Comparison of ENCODE assay signal across 9 cellular contexts in the genomic region with DNA sequence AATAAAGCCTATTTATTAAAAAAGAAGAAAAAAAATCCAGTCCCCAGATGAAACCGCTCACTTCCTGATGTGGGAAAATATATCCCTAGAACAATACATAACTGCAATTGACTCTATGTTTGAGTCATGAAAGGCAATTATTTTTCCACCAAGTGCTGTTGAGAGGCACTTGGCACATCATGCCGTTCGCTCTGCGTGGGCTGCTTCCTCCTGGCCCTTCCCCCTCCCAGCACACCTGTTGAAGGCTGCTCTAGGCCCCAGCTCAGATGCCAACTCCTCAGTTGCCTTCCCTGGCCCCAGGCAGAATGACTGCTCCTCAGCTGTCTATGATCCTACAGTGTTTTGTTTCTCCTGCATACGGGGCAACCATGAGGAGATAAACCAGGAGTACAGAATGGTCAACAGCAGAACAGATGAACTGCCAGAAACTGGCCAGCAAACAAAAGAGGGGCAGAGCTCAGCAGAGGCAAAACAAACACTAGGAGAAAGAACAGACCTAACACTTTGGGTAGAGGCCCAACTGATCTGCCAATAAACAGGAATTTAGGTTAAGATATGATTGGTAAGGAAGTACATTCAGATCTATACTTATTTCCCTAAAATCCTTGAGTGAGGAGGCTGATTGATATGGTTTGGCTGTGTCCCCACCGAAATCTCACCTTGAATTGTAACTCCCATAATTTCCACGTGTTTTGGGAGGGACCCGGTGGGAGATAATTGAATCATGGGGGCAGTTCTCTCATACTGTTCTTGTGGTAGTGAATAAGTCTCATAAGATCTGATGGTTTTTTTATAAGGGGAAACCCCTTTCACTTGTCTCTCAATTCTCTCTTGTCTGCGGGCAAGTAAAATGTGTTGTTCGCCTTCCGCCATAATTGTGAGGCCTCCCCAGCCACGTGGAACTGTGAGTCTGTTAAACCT. TPM values are rescaled to one million over a fixed set of nuclear protein-coding genes. Genes with fewer than 3 reads are reported as not detected.
DNase-seq lines count a peak whose midpoint lies in the region; ATAC-seq, FAIRE-seq and TF ChIP-seq lines count a peak whose summit lies in the region.
"Had no signal": no experiment of that assay in that cellular context is flagged by ENCODE, and none has a peak within 500 bp of the region (broad histone marks: within the 10 kb centered on the region; RNA-seq: fewer than 3 reads in every experiment).

No MANE protein-coding gene starts in this region.

- no peaks in the 10 kb centered on the region for H3K27me3 ChIP-seq in mammary epithelial cell (ENCODE audit: insufficient read depth, low read length)
- H3K27me3 ChIP-seq in thyroid gland: no peaks in the 10 kb centered on the region

- no peaks in the 10 kb centered on the region for H3K27me3 Mint-ChIP-seq in naive thymus-derived CD8-positive, alpha-beta T cell

- H3K9ac ChIP-seq in mammary epithelial cell (ENCODE audit: insufficient read depth, low read length): peak overlapping the region; percentile 52

- peak overlapping the region; percentile 97 to 100 (median 98) for H3K27ac Mint-ChIP-seq in naive thymus-derived CD8-positive, alpha-beta T cell

- no peaks in the 10 kb centered on the region for H4K20me1 ChIP-seq in mammary epithelial cell (ENCODE audit: insufficient read depth, low read length)

- POLR2A ChIA-PET in naive thymus-derived CD8-positive, alpha-beta T cell (lab: Charles Lee): interaction anchor here (1.0 to 8.8 kb wide), 4 partner anchors 10 to 220 kb away, joined by 3 to 117 read pairs (median 5); a partner anchor contains a TSS

- TF ChIP-seq POLR2A in thyroid gland (IDR thresholded peaks at IDR 0.05): peak in 1 of 2 donors; percentile 24

- peaks cover 28% of the 10 kb centered on the region for H3K4me1 ChIP-seq in mammary epithelial cell (ENCODE audit: insufficient read depth, low read length)
- peaks cover 21 to 23% of the 10 kb centered on the region in 2 donors for H3K4me1 ChIP-seq in thyroid gland

- intact Hi-C loops in mammary epithelial cell (cut with micrococcal nuclease): loop anchor here (5.0 to 10.0 kb wide), 2 partner anchors 138 to 215 kb away; a partner anchor contains a TSS
- intact Hi-C loops in thyroid gland (cut with DNase I): no loop called here

- dilution Hi-C loops in mammary epithelial cell (cut with HindIII; ENCODE audit: low sequenced_read_pairs): no loop called here

- TF ChIP-seq CTCF in mammary epithelial cell (conservative IDR thresholded peaks at IDR 0.05 in 1 of 2, IDR thresholded peaks at IDR 0.05 in 1 of 2; ENCODE audit: extremely low read depth in 1 of 2, insufficient read depth in 1 of 2, low read depth in 1 of 2, low read length in 2 of 2) (no peak), thyroid gland (IDR thresholded peaks at IDR 0.05) (no peak)

- peaks cover 40 to 97% (median 90%) of the 10 kb centered on the region in 4 donors for H3K4me1 Mint-ChIP-seq in naive thymus-derived CD8-positive, alpha-beta T cell

- no peak overlapping the region for H2AFZ ChIP-seq in mammary epithelial cell (ENCODE audit: low read depth, low read length)

- no peaks in the 10 kb centered on the region for H3K9me3 Mint-ChIP-seq in naive thymus-derived CD8-positive, alpha-beta T cell

- BruUV-seq in mammary epithelial cell (replicated peaks; lab: Mats Ljungman, UMichigan): no TSS peak

- peaks cover 39% of the 10 kb centered on the region for H3K36me3 ChIP-seq in mammary epithelial cell (ENCODE audit: insufficient read depth, low read length)
- H3K36me3 ChIP-seq in thyroid gland: peaks cover 7 to 8% of the 10 kb centered on the region in 2 donors

- H3K9me3 ChIP-seq in mammary epithelial cell (replicated peaks; ENCODE audit: insufficient read depth, low read length) (no peaks in the 10 kb centered on the region), thyroid gland (no peaks in the 10 kb centered on the region)

- peak overlapping the region; percentile 34 to 79 (median 74) for H3K4me3 Mint-ChIP-seq in naive thymus-derived CD8-positive, alpha-beta T cell

- FAIRE-seq in frontal cortex (lab: Jason Lieb, UNC): no peak

- peaks cover 79% of the 10 kb centered on the region for H3K79me2 ChIP-seq in mammary epithelial cell (ENCODE audit: insufficient read depth, low read length)

- WGBS in mammary epithelial cell (ENCODE audit: low coverage, missing lambda C conversion rate): 43% methylated on average over 12 of the region's 12 CpGs
- 58 to 66% methylated on average over 12 of the region's 12 CpGs for WGBS in thyroid gland, 2 donors

- H3K4me2 ChIP-seq in mammary epithelial cell (ENCODE audit: insufficient read depth, low read depth, low read length): peak overlapping the region; percentile 32

- no peak overlapping the region for H3K4me3 ChIP-seq in mammary epithelial cell (replicated peaks in 1 of 3; ENCODE audit: insufficient read depth in 1 of 3, low read depth in 2 of 3, low read length in 3 of 3)
- no peak overlapping the region for H3K4me3 ChIP-seq in thyroid gland (replicated peaks in 1 of 3)
- H3K4me3 ChIP-seq: SK-N-MC had no signal

- peak overlapping the region; percentile 87 for H3K27ac ChIP-seq in mammary epithelial cell (ENCODE audit: insufficient read depth, low read depth, low read length)
- H3K27ac ChIP-seq in thyroid gland: peak overlapping the region in 2 of 3 donors; percentile 6 to 41
- H3K27ac ChIP-seq: SK-N-MC had no signal

- H3K36me3 Mint-ChIP-seq in naive thymus-derived CD8-positive, alpha-beta T cell: peaks cover 8 to 66% (median 44%) of the 10 kb centered on the region in 3 donors

- ATAC-seq in GM19467 (IDR thresholded peaks at IDR 0.05; ENCODE audit: unreplicated experiment) (peak; percentile 62), HG03575 (IDR thresholded peaks at IDR 0.05; ENCODE audit: extremely low read depth, insufficient number of reproducible peaks, low FRiP score, unreplicated experiment) (peak; percentile 30)
- peak; percentile 72 to 74 for ATAC-seq in naive thymus-derived CD8-positive, alpha-beta T cell

- in situ Hi-C loops in mammary epithelial cell (cut with MboI; ENCODE audit: low sequenced_read_pairs in 2 of 2): no loop called here

- CTCF ChIA-PET in mammary epithelial cell (lab: Charles Lee; ENCODE audit: low non-redundant PET): no interaction called here

- peak in 4 of 5 donors; percentile 32 to 54 (median 52) for DNase-seq in T-helper 1 cell
- peak; percentile 96 for DNase-seq in mammary epithelial cell
- DNase-seq in naive thymus-derived CD8-positive, alpha-beta T cell: peak; percentile 53 to 82 (median 62)
- DNase-seq in thyroid gland: peak; percentile 81 to 82
- DNase-seq in frontal cortex (ENCODE audit: low spot score in 2 of 2): no peak
- DNase-seq in HUDEP-2 (lab: John Stamatoyannopoulos, UW; ENCODE audit: unreplicated experiment in 76 of 76): no peak

RNA-seq across cellular contexts. Expression of a gene that starts 58.7 kb away (rescaled TPM):
- total RNA-seq in mammary epithelial cell (100 to 1,000 TPM; 208 to 360 TPM), thyroid gland (100 to 1,000 TPM; 101 to 282 (median 120) TPM), frontal cortex (269 TPM)
- 106 TPM for polyA plus RNA-seq in mammary epithelial cell
- polyA minus RNA-seq in mammary epithelial cell: 301 TPM
- 100 to 1,000 TPM; 323 to 343 TPM for total RNA-seq in naive thymus-derived CD8-positive, alpha-beta T cell
- 100 to 1,000 TPM; 255 to 308 (median 264) TPM for polyA plus RNA-seq in naive thymus-derived CD8-positive, alpha-beta T cell

Comparison
In these comparisons a context has a peak if more than half of its experiments do, and no peak if none do; other contexts are left out.
1. DNase-seq: peak in T-helper 1 cell (4 of 5), mammary epithelial cell (single experiment), naive thymus-derived CD8-positive, alpha-beta T cell (10 of 10) and thyroid gland (2 of 2); none in frontal cortex (0 of 2) and HUDEP-2 (0 of 76).
2. Peak in every context shown above with its lines, with median percentiles within 50 percentile points of each other: ATAC-seq.